ENCODE assay signal across 24 cellular contexts in genomic region chr10:43557214-43557613, GRCh38.
"Had no signal": no experiment of that assay in that cellular context is flagged by ENCODE, and none has a peak within 500 bp of the region (broad histone marks: within the 10 kb centered on the region; RNA-seq: fewer than 3 reads in every experiment).

No MANE protein-coding gene starts in this region.

- H3K27ac Mint-ChIP-seq: immature natural killer cell, memory B cell, mesothelial cell of epicardium had no signal

- H3K4me1 ChIP-seq: esophagus muscularis mucosa, foreskin keratinocyte, gastroesophageal sphincter, heart left ventricle, lower lobe of right lung had no signal

- ATAC-seq: foreskin keratinocyte, gastroesophageal sphincter, left colon, left lobe of liver, lower lobe of right lung, mucosa of descending colon had no signal

- DNase-seq: dorsolateral prefrontal cortex; effector CD4-positive, alpha-beta T cell; effector memory CD4-positive, alpha-beta T cell; foreskin keratinocyte; heart left ventricle; hypothalamus; immature natural killer cell; islet precursor cell; kidney; kidney glomerular epithelial cell; left colon; left ventricle myocardium inferior; lower lobe of right lung; mucosa of descending colon had no signal

- H2AFZ ChIP-seq: hepatocyte had no signal

- H3K27ac ChIP-seq: coronary artery, dorsolateral prefrontal cortex, esophagus muscularis mucosa, foreskin keratinocyte, gastroesophageal sphincter, heart left ventricle, hepatocyte, left ventricle myocardium inferior, lower lobe of right lung had no signal

- H3K36me3 ChIP-seq: lower lobe of right lung had no signal

- H3K27me3 Mint-ChIP-seq: memory B cell had no signal

- H3K27me3 ChIP-seq: dorsolateral prefrontal cortex, esophagus muscularis mucosa, foreskin keratinocyte, gastroesophageal sphincter, heart left ventricle, hepatocyte had no signal

- H3K4me3 Mint-ChIP-seq: immature natural killer cell, memory B cell, mesothelial cell of epicardium had no signal

- H3K4me1 Mint-ChIP-seq: immature natural killer cell, memory B cell, mesothelial cell of epicardium had no signal

- FAIRE-seq: colon, endothelial cell of umbilical vein, frontal cortex, kidney had no signal

- H3K79me2 ChIP-seq: hepatocyte had no signal

- H3K4me2 ChIP-seq: hepatocyte had no signal

- H3K4me3 ChIP-seq: coronary artery, dorsolateral prefrontal cortex, esophagus muscularis mucosa, gastroesophageal sphincter, heart left ventricle, hepatocyte, left ventricle myocardium inferior, lower lobe of right lung, mucosa of descending colon had no signal
